In the genomic region with DNA sequence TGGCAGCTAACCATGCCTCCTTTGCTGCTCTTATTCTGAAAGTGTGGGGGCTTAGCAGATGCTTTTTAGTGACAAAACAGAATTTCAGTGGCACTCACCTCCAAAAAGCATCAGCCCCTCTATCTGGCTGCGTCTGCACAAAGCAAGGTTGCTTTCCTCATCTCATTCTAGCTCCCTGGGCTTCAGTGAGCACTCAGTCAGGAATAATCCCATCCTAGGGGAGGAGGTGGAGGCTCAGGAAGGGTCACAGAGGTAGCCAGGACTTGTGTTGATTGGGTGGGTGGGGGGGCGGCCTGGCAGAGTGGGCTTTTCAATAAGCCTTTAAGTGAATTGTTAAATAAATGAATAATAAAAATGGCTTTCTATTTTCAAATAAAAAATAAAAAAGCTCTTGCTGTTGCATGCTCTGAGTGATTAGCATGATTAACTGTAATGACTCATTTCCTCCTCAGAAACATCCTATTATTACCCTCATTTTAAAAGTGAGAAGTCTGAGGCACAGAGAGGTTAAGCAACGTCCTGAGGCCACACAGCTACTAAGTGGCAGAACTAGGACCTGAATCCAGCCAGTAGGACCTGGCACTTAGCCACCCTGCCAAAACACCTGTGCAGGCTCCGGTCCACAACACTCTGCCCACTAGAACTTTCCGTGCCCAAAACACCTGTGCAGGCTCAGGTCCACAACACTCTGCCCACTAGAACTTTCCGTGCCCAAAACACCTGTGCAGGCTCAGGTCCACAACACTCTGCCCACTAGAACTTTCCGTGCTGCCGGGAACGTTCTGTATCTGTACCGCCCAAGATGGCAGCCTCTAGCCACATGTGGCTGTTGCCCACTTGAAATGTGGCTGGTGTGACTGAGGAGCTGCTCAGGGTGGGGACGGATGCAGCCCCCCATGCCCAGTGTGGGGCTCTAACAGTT, we compare ENCODE assay signal across 22 cellular contexts. TPM values are rescaled to one million over a fixed set of nuclear protein-coding genes. Genes with fewer than 3 reads are reported as not detected.
DNase-seq lines count a peak whose midpoint lies in the region; ATAC-seq and TF ChIP-seq lines count a peak whose summit lies in the region.
"Had no signal": no experiment of that assay in that cellular context is flagged by ENCODE, and none has a peak within 500 bp of the region (broad histone marks: within the 10 kb centered on the region; RNA-seq: fewer than 3 reads in every experiment).

No MANE protein-coding gene starts in this region.

- H3K9me3 Mint-ChIP-seq in brain = peaks cover 0 to 2% (median 0%) of the 10 kb centered on the region in 5 experiments
- H3K9me3 Mint-ChIP-seq: activated CD4-positive, alpha-beta memory T cell treated with anti-CD3 and anti-CD28 coated beads, Interleukin-2, amount 10 ng/mL, durations not matched to agents 7 days and 5 days; activated naive CD4-positive, alpha-beta T cell treated with anti-CD3 and anti-CD28 coated beads, Interleukin-2, amount 10 ng/mL, durations not matched to agents 7 days and 5 days; activated T-cell treated with anti-CD3 and anti-CD28 coated beads, Interleukin-2, amount 50 U/mL, for 24 hours; endodermal cell; mesothelial cell of epicardium had no signal

- DNase-seq in activated CD4-positive, CD25-positive, alpha-beta regulatory T cell (lab: John Stamatoyannopoulos, UW) = no peak
- DNase-seq in kidney tubule cell (ENCODE audit: low spot score) = peak; percentile 9
- no peak for DNase-seq in activated CD4-positive, alpha-beta T cell treated with anti-CD3 and anti-CD28 coated beads, Interleukin-2, amount 50 U/mL, for 1 hour
- no peak for DNase-seq in NAMALWA (ENCODE audit: low spot score)
- DNase-seq: activated CD4-positive, alpha-beta memory T cell treated with anti-CD3 and anti-CD28 coated beads, Interleukin-2, amount 10 ng/mL, durations not matched to agents 7 days and 5 days; activated naive CD4-positive, alpha-beta T cell treated with anti-CD3 and anti-CD28 coated beads, Interleukin-2, amount 10 ng/mL, durations not matched to agents 7 days and 5 days; activated T-cell treated with anti-CD3 and anti-CD28 coated beads, Interleukin-2, amount 50 U/mL, for 24 hours; endodermal cell; heart left ventricle; left ventricle myocardium inferior; NCI-H1092; NCI-H446; SK-N-SH; stimulated activated CD4-positive, alpha-beta T cell treated with anti-CD3 and anti-CD28 coated beads, Interleukin-4, amount 100 ng/mL, for 24 hours; upper lobe of right lung had no signal

- peaks cover 11% of the 10 kb centered on the region for H3K36me3 Mint-ChIP-seq in brain
- H3K36me3 Mint-ChIP-seq: activated naive CD4-positive, alpha-beta T cell treated with anti-CD3 and anti-CD28 coated beads, Interleukin-2, amount 10 ng/mL, durations not matched to agents 7 days and 5 days; mesothelial cell of epicardium had no signal

- H3K27ac Mint-ChIP-seq in brain = peak overlapping the region in 4 of 5 experiments; percentile 9 to 97 (median 94)
- H3K27ac Mint-ChIP-seq: activated CD4-positive, alpha-beta memory T cell treated with anti-CD3 and anti-CD28 coated beads, Interleukin-2, amount 10 ng/mL, durations not matched to agents 7 days and 5 days; activated naive CD4-positive, alpha-beta T cell treated with anti-CD3 and anti-CD28 coated beads, Interleukin-2, amount 10 ng/mL, durations not matched to agents 7 days and 5 days; activated T-cell treated with anti-CD3 and anti-CD28 coated beads, Interleukin-2, amount 50 U/mL, for 24 hours; endodermal cell; mesothelial cell of epicardium had no signal

- peak; percentile 46 to 76 for ATAC-seq in activated CD4-positive, CD25-positive, alpha-beta regulatory T cell treated with anti-CD3 and anti-CD28 coated beads, Interleukin-2, amount 50 U/mL, for 24 hours
- no peak for ATAC-seq in GM19455 (IDR thresholded peaks at IDR 0.05; ENCODE audit: unreplicated experiment)
- ATAC-seq in HG03196 (IDR thresholded peaks at IDR 0.05; ENCODE audit: unreplicated experiment) = no peak
- ATAC-seq: A549, heart left ventricle had no signal

- H3K27me3 Mint-ChIP-seq in brain = peaks cover 7% of the 10 kb centered on the region

- peaks cover 47% of the 10 kb centered on the region for H3K4me1 Mint-ChIP-seq in brain
- H3K4me1 Mint-ChIP-seq: mesothelial cell of epicardium had no signal

- no peak for TF ChIP-seq CTCF in brain (conservative IDR thresholded peaks at IDR 0.05)

- peak overlapping the region in 2 of 5 experiments; percentile 81 for H3K4me3 Mint-ChIP-seq in brain
- H3K4me3 Mint-ChIP-seq: activated CD4-positive, alpha-beta memory T cell treated with anti-CD3 and anti-CD28 coated beads, Interleukin-2, amount 10 ng/mL, durations not matched to agents 7 days and 5 days; activated naive CD4-positive, alpha-beta T cell treated with anti-CD3 and anti-CD28 coated beads, Interleukin-2, amount 10 ng/mL, durations not matched to agents 7 days and 5 days; activated T-cell treated with anti-CD3 and anti-CD28 coated beads, Interleukin-2, amount 50 U/mL, for 24 hours; endodermal cell; mesothelial cell of epicardium had no signal

RNA-seq across cellular contexts. Expression of gene B3GAT1, which starts 5.5 kb away (rescaled TPM):
- polyA plus RNA-seq in brain (ENCODE audit: insufficient read depth, low read depth, low replicate concordance) = 110 TPM
- polyA plus RNA-seq: A549, fibroblast of lung had no signal

Comparison
In these comparisons a context has a peak if more than half of its experiments do, and no peak if none do; other contexts are left out.
1. ATAC-seq: peak in activated CD4-positive, CD25-positive, alpha-beta regulatory T cell treated with anti-CD3 and anti-CD28 coated beads, Interleukin-2, amount 50 U/mL, for 24 hours (2 of 2); none in GM19455 (single experiment) and HG03196 (single experiment).